ENCODE assay signal across 9 cellular contexts in genomic region chr16:56728946-56729345, GRCh38. TPM values are rescaled to one million over a fixed set of nuclear protein-coding genes. Genes with fewer than 3 reads are reported as not detected.
A peak's percentile ranks its signal among the peaks of the same experiment; 100 is the strongest.
DNase-seq lines count a peak whose midpoint lies in the region; ATAC-seq, FAIRE-seq and TF ChIP-seq lines count a peak whose summit lies in the region.
"Not testable (repeated sequence)": the region's sequence is repeated elsewhere in the genome, so short reads cannot be mapped to it uniquely, and the experiment has no call there.
"Had no signal": no experiment of that assay in that cellular context is flagged by ENCODE, and none has a peak within 500 bp of the region (broad histone marks: within the 10 kb centered on the region; RNA-seq: fewer than 3 reads in every experiment).

No MANE protein-coding gene starts in this region.

- peak overlapping the region; percentile 99 for H3K4me2 ChIP-seq in Loucy (ENCODE audit: low read depth, low read length, poor library complexity, severe bottlenecking)

- not testable (repeated sequence) for TF ChIP-seq CTCF in Loucy (conservative IDR thresholded peaks at IDR 0.05; ENCODE audit: low read length); astrocyte of the cerebellum (IDR thresholded peaks at IDR 0.05; ENCODE audit: low read depth, low read length, missing control alignments); kidney epithelial cell (IDR thresholded peaks at IDR 0.05; ENCODE audit: insufficient read depth, low read length, poor library complexity, severe bottlenecking); pancreas (IDR thresholded peaks at IDR 0.05); upper lobe of right lung (IDR thresholded peaks at IDR 0.05)

- DNase-seq in EH (ENCODE audit: low read depth) = peak; percentile 43
- not testable (repeated sequence) for DNase-seq in T-helper 2 cell treated with Interferon-gamma antibody and Interleukin-4, amounts not matched to agents 5 μg/mL and 100 μg/mL, for 36 hours (ENCODE audit: low spot score); astrocyte of the cerebellum (ENCODE audit: low read depth); kidney epithelial cell (ENCODE audit: low read depth); pancreas; upper lobe of right lung

- in situ Hi-C loops in astrocyte of the cerebellum (cut with HindIII; ENCODE audit: low sequenced_read_pairs) = not testable (repeated sequence)

- H3K4me3 Mint-ChIP-seq in T-helper 2 cell treated with Interferon-gamma antibody and Interleukin-4, amounts not matched to agents 5 μg/mL and 100 μg/mL, for 36 hours = not testable (repeated sequence)

- not testable (repeated sequence) for H3K9me3 Mint-ChIP-seq in T-helper 2 cell treated with Interferon-gamma antibody and Interleukin-4, amounts not matched to agents 5 μg/mL and 100 μg/mL, for 36 hours

- peaks cover 32% of the 10 kb centered on the region for H4K20me1 ChIP-seq in Loucy (ENCODE audit: insufficient read depth, low read length, poor library complexity, severe bottlenecking)

- intact Hi-C loops in pancreas (cut with DNase I); upper lobe of right lung (cut with DNase I): not testable (repeated sequence)

- H3K4me3 ChIP-seq in Loucy (ENCODE audit: low read length, poor library complexity, severe bottlenecking) (peak overlapping the region; percentile 97), astrocyte of the cerebellum (ENCODE audit: low read depth, low read length) (peak overlapping the region; percentile 91), esophagus (ENCODE audit: low read depth in 1 of 2, low read length in 2 of 2) (peak overlapping the region in 1 of 2 donors; percentile 83), kidney epithelial cell (ENCODE audit: low read depth, low read length) (peak overlapping the region; percentile 65), pancreas (peak overlapping the region in 2 of 4 donors; percentile 92 to 98), upper lobe of right lung (peak overlapping the region; percentile 92)

- ATAC-seq in pancreas = peak in 1 of 4 donors; percentile 2
- ATAC-seq in upper lobe of right lung = not testable (repeated sequence)

- peaks cover 40% of the 10 kb centered on the region for H3K79me2 ChIP-seq in Loucy (ENCODE audit: insufficient read depth, low read length)

- H3K9ac ChIP-seq in Loucy (ENCODE audit: low read depth, low read length, poor library complexity, severe bottlenecking) = peak overlapping the region; percentile 91

- not testable (repeated sequence) for H3K9me2 ChIP-seq in Loucy (replicated peaks; ENCODE audit: low read depth, low read length)

- not testable (repeated sequence) for H3F3A ChIP-seq in Loucy (ENCODE audit: low read depth)

- H3K27me3 ChIP-seq in Loucy (ENCODE audit: insufficient read depth, low read length, poor library complexity, severe bottlenecking); esophagus (ENCODE audit: control insufficient read depth in 1 of 2, insufficient read depth in 2 of 2, low read length in 2 of 2); kidney epithelial cell (ENCODE audit: control insufficient read depth, insufficient read depth, low read length); pancreas; upper lobe of right lung: not testable (repeated sequence)

- H3K27me3 Mint-ChIP-seq in T-helper 2 cell treated with Interferon-gamma antibody and Interleukin-4, amounts not matched to agents 5 μg/mL and 100 μg/mL, for 36 hours (ENCODE audit: low read depth) = not testable (repeated sequence)

- H3K27ac Mint-ChIP-seq in T-helper 2 cell treated with Interferon-gamma antibody and Interleukin-4, amounts not matched to agents 5 μg/mL and 100 μg/mL, for 36 hours = peak overlapping the region; percentile 41

- H3K9me3 ChIP-seq in Loucy (ENCODE audit: insufficient read depth, low read depth, low read length); esophagus (ENCODE audit: control insufficient read depth in 2 of 2, insufficient read depth in 1 of 2, low read depth in 1 of 2, low read length in 1 of 2); pancreas; upper lobe of right lung: not testable (repeated sequence)

- not testable (repeated sequence) for H3K36me3 Mint-ChIP-seq in T-helper 2 cell treated with Interferon-gamma antibody and Interleukin-4, amounts not matched to agents 5 μg/mL and 100 μg/mL, for 36 hours (ENCODE audit: low read depth)

- H2AFZ ChIP-seq in Loucy (ENCODE audit: low read length) = peak overlapping the region; percentile 87

- H3K36me3 ChIP-seq in Loucy (ENCODE audit: insufficient read depth, low read length); esophagus (ENCODE audit: control insufficient read depth in 2 of 2, insufficient read depth in 2 of 2, low read length in 1 of 2); kidney epithelial cell (ENCODE audit: control insufficient read depth, insufficient read depth, low read length); pancreas; upper lobe of right lung: not testable (repeated sequence)

- WGBS in esophagus, 2 donors = 56 to 66% methylated on average over 5 of the region's 5 CpGs
- 53 to 54% methylated on average over 5 of the region's 5 CpGs for WGBS in pancreas, 2 donors

- H3K4me1 ChIP-seq in Loucy (ENCODE audit: insufficient read depth, low read length, poor library complexity, severe bottlenecking) (peaks cover 29% of the 10 kb centered on the region), pancreas (peaks cover 5 to 19% (median 8%) of the 10 kb centered on the region in 3 donors), upper lobe of right lung (peaks cover 16% of the 10 kb centered on the region)
- not testable (repeated sequence) for H3K4me1 ChIP-seq in esophagus (ENCODE audit: control insufficient read depth in 2 of 2, insufficient read depth in 2 of 2, low read length in 1 of 2)

- FAIRE-seq in pancreas (lab: Jason Lieb, UNC) = not testable (repeated sequence)

- H3K4me1 Mint-ChIP-seq in T-helper 2 cell treated with Interferon-gamma antibody and Interleukin-4, amounts not matched to agents 5 μg/mL and 100 μg/mL, for 36 hours (ENCODE audit: low read depth) = peaks cover 14% of the 10 kb centered on the region

- peak overlapping the region; percentile 70 to 96 for H3K27ac ChIP-seq in esophagus (ENCODE audit: low read depth in 2 of 2, low read length in 1 of 2)
- H3K27ac ChIP-seq in pancreas = peak overlapping the region in 3 of 4 donors; percentile 53 to 89 (median 82)
- peak overlapping the region; percentile 84 for H3K27ac ChIP-seq in upper lobe of right lung

RNA-seq across cellular contexts. Expression of gene NUP93, which starts 1.0 kb away (rescaled TPM):
- 10 to 100 TPM; 36.0 to 38.0 TPM for polyA plus RNA-seq in esophagus
- 60.2 and 65.9 TPM in 2 replicates for total RNA-seq in kidney epithelial cell
- 10 to 100 TPM; 13.1 to 31.4 (median 19.4) TPM for total RNA-seq in pancreas
- polyA plus RNA-seq in pancreas = 10 to 100 TPM; 22.4 to 26.4 TPM
- total RNA-seq in upper lobe of right lung = 57.2 TPM

RNA-seq across cellular contexts. Expression of gene MT1X, which starts 46.7 kb away (rescaled TPM):
- polyA plus RNA-seq in esophagus (1,000 to 10,000 TPM; 1,462 to 1,505 TPM), pancreas (100 to 1,000 TPM; 571 to 992 TPM)
- total RNA-seq in kidney epithelial cell (18.1 and 19.6 TPM in 2 replicates), pancreas (100 to 1,000 TPM in 5 of 6 donors, 10 to 100 TPM in 1; 56.1 to 474 (median 227) TPM), upper lobe of right lung (111 TPM)

RNA-seq across cellular contexts. Expression of gene MT1H, which starts 59.3 kb away (rescaled TPM):
- polyA plus RNA-seq in esophagus (10 to 100 TPM; 32.9 to 63.3 TPM), pancreas (10 to 100 TPM; 14.9 to 71.1 TPM)
- total RNA-seq in kidney epithelial cell (not detected in 2 replicates), pancreas (100 to 1,000 TPM in 1 of 6 donors, 10 to 100 TPM in 4, 1 to 10 TPM in 1; 8.3 to 106 (median 21.0) TPM), upper lobe of right lung (6.3 TPM)
- total RNA-seq: frontal cortex had no signal
